8 cellular contexts compared by ENCODE assay signal in genomic region chr11:108498816-108499408, GRCh38. TPM values are rescaled to one million over a fixed set of nuclear protein-coding genes. Genes with fewer than 3 reads are reported as not detected.
DNase-seq lines count a peak whose midpoint lies in the region; ATAC-seq and TF ChIP-seq lines count a peak whose summit lies in the region.

No MANE protein-coding gene starts in this region.

- H3K9me3 ChIP-seq in mononuclear cell (ENCODE audit: low read depth, low read length): no peaks in the 10 kb centered on the region
- H3K9me3 ChIP-seq in aorta (ENCODE audit: control insufficient read depth, low read length): no peaks in the 10 kb centered on the region

- intact Hi-C loops in Right ventricle myocardium inferior (cut with DNase I) (loop anchor here (10.0 kb wide), 1 partner anchor 146 kb away; no protein-coding TSS in a partner anchor), cardiac septum (cut with DNase I) (loop anchor here (5.0 kb wide), 1 partner anchor 277 kb away; the partner anchor contains the start of genes ATM and NPAT), aorta (cut with DNase I) (loop anchor here in 1 of 2 donors (5.0 to 10.0 kb wide), 3 partner anchors 93 to 274 kb away; partner anchors contain the start of genes ATM, EXPH5 and NPAT), head of caudate nucleus (cut with DNase I) (no loop called here)

- peaks cover 16% of the 10 kb centered on the region for H3K4me1 ChIP-seq in mononuclear cell (ENCODE audit: insufficient read depth, low read length)
- H3K4me1 ChIP-seq in aorta (ENCODE audit: control insufficient read depth in 1 of 2, insufficient read depth in 2 of 2, low read length in 2 of 2): peaks cover 0 to 2% of the 10 kb centered on the region in 2 donors

- DNase-seq in Right ventricle myocardium inferior (ENCODE audit: missing footprints): peak; percentile 67
- DNase-seq in cardiac septum (ENCODE audit: low spot score): no peak
- DNase-seq in chondrocyte (ENCODE audit: low spot score): no peak
- DNase-seq in aorta: peak in 1 of 2 donors; percentile 50
- no peak for DNase-seq in head of caudate nucleus
- DNase-seq in Kasumi-1 (lab: John Stamatoyannopoulos, UW): no peak

- no peaks in the 10 kb centered on the region for H3K27me3 ChIP-seq in mononuclear cell (ENCODE audit: insufficient read depth, low read length)
- H3K27me3 ChIP-seq in aorta (ENCODE audit: control insufficient read depth in 1 of 2, insufficient read depth in 2 of 2, low read length in 1 of 2): no peaks in the 10 kb centered on the region

- H3K27me3 Mint-ChIP-seq in chondrocyte (ENCODE audit: low read depth): no peaks in the 10 kb centered on the region

- no peak for TF ChIP-seq CTCF in chondrocyte (IDR thresholded peaks at IDR 0.05)

- H3K36me3 ChIP-seq in aorta (ENCODE audit: control insufficient read depth in 1 of 2, insufficient read depth in 2 of 2, low read length in 1 of 2): no peaks in the 10 kb centered on the region

- H3K36me3 Mint-ChIP-seq in chondrocyte (ENCODE audit: low read depth): no peaks in the 10 kb centered on the region

- peaks cover 20% of the 10 kb centered on the region for H3K4me1 Mint-ChIP-seq in chondrocyte (ENCODE audit: low read depth)

- ATAC-seq in Right ventricle myocardium inferior (no peak), aorta (ENCODE audit: low FRiP score) (no peak), GM21526 (IDR thresholded peaks at IDR 0.05; ENCODE audit: low FRiP score, unreplicated experiment) (no peak)

- H3K27ac Mint-ChIP-seq in chondrocyte (ENCODE audit: unreplicated experiment): peak overlapping the region; percentile 84

- H3K4me3 ChIP-seq in mononuclear cell (ENCODE audit: low read length) (peak overlapping the region; percentile 68), aorta (ENCODE audit: low read length in 2 of 2) (peak overlapping the region; percentile 37 to 63)

- H3K27ac ChIP-seq in aorta (ENCODE audit: low read depth in 1 of 2, low read length in 2 of 2): peak overlapping the region; percentile 90 to 96

- H3K4me3 Mint-ChIP-seq in chondrocyte (ENCODE audit: unreplicated experiment): peak overlapping the region; percentile 81

- H3K9me3 Mint-ChIP-seq in chondrocyte (ENCODE audit: low read depth): no peaks in the 10 kb centered on the region

- WGBS in aorta, 2 donors: 50 to 58% methylated on average over 29 of the region's 29 CpGs

RNA-seq across cellular contexts. Expression of gene POGLUT3, which starts 0.7 kb away (rescaled TPM):
- total RNA-seq in Right ventricle myocardium inferior (13.0 TPM), cardiac septum (8.6 TPM), chondrocyte (57.9 to 74.8 TPM (median 60.0 TPM) in 3 replicates), mononuclear cell (5.6 TPM), aorta (10 to 100 TPM; 42.6 to 49.0 TPM)
- 10 to 100 TPM; 23.4 to 35.7 TPM for polyA plus RNA-seq in aorta

RNA-seq across cellular contexts. Expression of gene C11orf65, which starts 31.6 kb away (rescaled TPM):
- total RNA-seq in Right ventricle myocardium inferior (0.43 TPM), cardiac septum (0.62 TPM), chondrocyte (not detected in 3 replicates), mononuclear cell (0.31 TPM), aorta (under 1 TPM in 1 of 2 donors, not detected in 1; 0.36 TPM)
- polyA plus RNA-seq in aorta: not detected
